ENCODE assay signal across 11 cellular contexts in genomic region chr7:25895792-25896171, GRCh38.
DNase-seq lines count a peak whose midpoint lies in the region; ATAC-seq, FAIRE-seq and TF ChIP-seq lines count a peak whose summit lies in the region.
"Had no signal": no experiment of that assay in that cellular context is flagged by ENCODE, and none has a peak within 500 bp of the region (broad histone marks: within the 10 kb centered on the region; RNA-seq: fewer than 3 reads in every experiment).

No MANE protein-coding gene starts in this region.

- H3K4me1 ChIP-seq in HUES48 (ENCODE audit: control insufficient read depth, insufficient read depth, low read length): peaks cover 13% of the 10 kb centered on the region

- H3K27me3 ChIP-seq in CD4-positive, alpha-beta T cell (ENCODE audit: control insufficient read depth, insufficient read depth, low read length): no peaks in the 10 kb centered on the region
- H3K27me3 ChIP-seq in HUES48 (ENCODE audit: control insufficient read depth, insufficient read depth, low read length): no peaks in the 10 kb centered on the region
- H3K27me3 ChIP-seq: vagina had no signal

- no peak overlapping the region for H3K9ac ChIP-seq in HUES48 (ENCODE audit: low read depth, low read length)

- DNase-seq in CD4-positive, alpha-beta T cell: no peak
- no peak for DNase-seq in effector memory CD8-positive, alpha-beta T cell
- DNase-seq in neural crest cell (ENCODE audit: low read depth, low spot score): no peak
- no peak for DNase-seq in activated gamma-delta T cell (lab: John Stamatoyannopoulos, UW)
- DNase-seq in nucleus accumbens (lab: John Stamatoyannopoulos, UW): no peak
- no peak for DNase-seq in RCC 7860 (ENCODE audit: low spot score)
- DNase-seq in GM19238 (ENCODE audit: insufficient read length, low spot score): no peak
- DNase-seq: NCI-H446 treated with DMSO at 0.1 percent for 48 hours had no signal

- peaks cover 31% of the 10 kb centered on the region for H3K4me1 Mint-ChIP-seq in CD4-positive, alpha-beta T cell (ENCODE audit: low read depth)
- H3K4me1 Mint-ChIP-seq in effector memory CD8-positive, alpha-beta T cell (ENCODE audit: low read depth in 2 of 2): peaks cover 8 to 13% of the 10 kb centered on the region in 2 donors
- H3K4me1 Mint-ChIP-seq in neural crest cell: peaks cover 27% of the 10 kb centered on the region

- no peaks in the 10 kb centered on the region for H3K36me3 ChIP-seq in HUES48 (ENCODE audit: control insufficient read depth, insufficient read depth, low read length)
- H3K36me3 ChIP-seq: vagina had no signal

- H3K27ac Mint-ChIP-seq in CD4-positive, alpha-beta T cell: no peak overlapping the region
- H3K27ac Mint-ChIP-seq in effector memory CD8-positive, alpha-beta T cell: no peak overlapping the region
- H3K27ac Mint-ChIP-seq in neural crest cell (ENCODE audit: unreplicated experiment): no peak overlapping the region

- H3K4me3 ChIP-seq in HUES48 (ENCODE audit: low read depth, low read length): peak overlapping the region; percentile 63

- no peak for TF ChIP-seq CTCF in CD4-positive, alpha-beta T cell (IDR thresholded peaks at IDR 0.05)
- TF ChIP-seq CTCF in neural crest cell (conservative IDR thresholded peaks at IDR 0.05): no peak

- intact Hi-C loops in CD4-positive, alpha-beta T cell (cut with DNase I, micrococcal nuclease): loop anchor here (1.0 to 10.0 kb wide), 4 partner anchors 53 to 609 kb away; partner anchors contain the start of genes CBX3 (in 1 of the 2) and HNRNPA2B1 (in 1 of the 2)

- no peak for FAIRE-seq in RCC 7860 (lab: Jason Lieb, UNC)
- FAIRE-seq: HTR-8/SVneo had no signal

- no peaks in the 10 kb centered on the region for H3K36me3 Mint-ChIP-seq in CD4-positive, alpha-beta T cell (ENCODE audit: low read depth)
- peaks cover 13% of the 10 kb centered on the region for H3K36me3 Mint-ChIP-seq in effector memory CD8-positive, alpha-beta T cell (ENCODE audit: insufficient read depth)
- no peaks in the 10 kb centered on the region for H3K36me3 Mint-ChIP-seq in neural crest cell (ENCODE audit: low read depth)

- CTCF ChIA-PET in CD4-positive, alpha-beta T cell (lab: Charles Lee): interaction anchor here (0.7 to 4.6 kb wide), 12 partner anchors 8 to 1265 kb away, joined by 3 to 47 read pairs (median 4); no protein-coding TSS in a partner anchor

- no peak overlapping the region for H3K27ac ChIP-seq in CD4-positive, alpha-beta T cell (ENCODE audit: low read depth, low read length)
- no peak overlapping the region for H3K27ac ChIP-seq in HUES48 (ENCODE audit: low read depth, low read length)
- H3K27ac ChIP-seq: vagina had no signal

- no peaks in the 10 kb centered on the region for H3K9me3 Mint-ChIP-seq in CD4-positive, alpha-beta T cell
- no peaks in the 10 kb centered on the region for H3K9me3 Mint-ChIP-seq in effector memory CD8-positive, alpha-beta T cell
- H3K9me3 Mint-ChIP-seq in neural crest cell: no peaks in the 10 kb centered on the region

- no peaks in the 10 kb centered on the region for H3K9me3 ChIP-seq in CD4-positive, alpha-beta T cell (ENCODE audit: control insufficient read depth, low read length)
- H3K9me3 ChIP-seq in HUES48 (ENCODE audit: control insufficient read depth, insufficient read depth, low read length): no peaks in the 10 kb centered on the region
- H3K9me3 ChIP-seq: vagina had no signal

- POLR2A ChIA-PET in CD4-positive, alpha-beta T cell (lab: Charles Lee): interaction anchor here (0.8 kb wide), 1 partner anchor 54 kb away, joined by 3 read pairs; no protein-coding TSS in a partner anchor

- H3K27me3 Mint-ChIP-seq in CD4-positive, alpha-beta T cell: no peaks in the 10 kb centered on the region
- H3K27me3 Mint-ChIP-seq in effector memory CD8-positive, alpha-beta T cell: peaks cover 9 to 36% of the 10 kb centered on the region in 2 donors
- H3K27me3 Mint-ChIP-seq in neural crest cell (ENCODE audit: low read depth): peaks cover 11% of the 10 kb centered on the region

- no peak for ATAC-seq in CD4-positive, alpha-beta T cell (ENCODE audit: poor library complexity)
- no peak for ATAC-seq in effector memory CD8-positive, alpha-beta T cell (replicated peaks)

- peak overlapping the region; percentile 50 for H3K4me3 Mint-ChIP-seq in CD4-positive, alpha-beta T cell
- H3K4me3 Mint-ChIP-seq in effector memory CD8-positive, alpha-beta T cell: peak overlapping the region; percentile 48 to 60
- H3K4me3 Mint-ChIP-seq in neural crest cell: peak overlapping the region; percentile 44
